20 cellular contexts compared by ENCODE assay signal in the genomic region with DNA sequence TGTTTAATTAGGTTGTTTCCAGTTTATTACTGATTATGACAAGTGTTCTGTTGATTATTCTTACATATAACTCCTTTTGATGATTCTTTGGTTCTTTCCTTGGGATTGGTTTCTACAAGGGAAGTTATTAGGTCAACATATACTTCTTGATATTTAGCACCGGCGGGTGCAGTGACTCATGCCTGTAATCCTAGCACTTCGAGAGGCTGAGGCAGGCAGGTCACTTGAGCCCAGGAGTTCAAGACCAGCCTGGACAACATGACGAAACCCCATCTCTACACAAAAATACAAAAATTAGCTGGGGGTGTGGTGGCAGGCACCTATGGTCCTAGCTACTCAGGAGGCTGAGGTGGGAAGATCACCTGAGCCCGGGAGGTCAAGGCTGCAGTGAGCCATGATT.
DNase-seq lines count a peak whose midpoint lies in the region; ATAC-seq, FAIRE-seq and TF ChIP-seq lines count a peak whose summit lies in the region.
"Had no signal": no experiment of that assay in that cellular context is flagged by ENCODE, and none has a peak within 500 bp of the region (broad histone marks: within the 10 kb centered on the region; RNA-seq: fewer than 3 reads in every experiment).

No MANE protein-coding gene starts in this region.

- DNase-seq in CD8-positive, alpha-beta memory T cell = no peak
- DNase-seq in RWPE1 (ENCODE audit: low spot score) (no peak), bronchial epithelial cell (ENCODE audit: low read depth) (peak; percentile 71), iris pigment epithelial cell (ENCODE audit: low read depth) (peak; percentile 68), Calu3 (no peak), heart left ventricle (no peak), left cardiac atrium (no peak)
- DNase-seq: BE2C; Caco-2; CD4-positive, CD25-positive, alpha-beta regulatory T cell; DMS153; NCI-H1417; NCI-H187 treated with DMSO at 0.1 percent for 48 hours; NCI-H226; NCI-H524 treated with DMSO at 0.1 percent for 48 hours; RPMI8226 had no signal

- no peaks in the 10 kb centered on the region for H3K9me3 Mint-ChIP-seq in CD8-positive, alpha-beta memory T cell
- no peaks in the 10 kb centered on the region for H3K9me3 Mint-ChIP-seq in Calu3 (ENCODE audit: low read depth, unreplicated experiment)
- H3K9me3 Mint-ChIP-seq: CD4-positive, CD25-positive, alpha-beta regulatory T cell; GM23338 had no signal

- no peak overlapping the region for H3K27ac Mint-ChIP-seq in CD8-positive, alpha-beta memory T cell
- H3K27ac Mint-ChIP-seq in Calu3 (ENCODE audit: unreplicated experiment) = no peak overlapping the region
- H3K27ac Mint-ChIP-seq: GM23338 had no signal

- H3K4me3 ChIP-seq in CD8-positive, alpha-beta memory T cell (ENCODE audit: low read length) = no peak overlapping the region
- no peak overlapping the region for H3K4me3 ChIP-seq in bronchial epithelial cell (ENCODE audit: low read depth, low read length)
- no peak overlapping the region for H3K4me3 ChIP-seq in heart left ventricle
- H3K4me3 ChIP-seq: GM12878, GM23338 had no signal

- ATAC-seq in HG03196 (IDR thresholded peaks at IDR 0.05; ENCODE audit: unreplicated experiment) (no peak), heart left ventricle (no peak), left cardiac atrium (no peak)
- ATAC-seq: GM12878, GM23338 had no signal

- H3K27ac ChIP-seq in CD8-positive, alpha-beta memory T cell (ENCODE audit: low read depth, low read length) = peak overlapping the region; percentile 38
- H3K27ac ChIP-seq in RWPE1 (peak overlapping the region; percentile 91), heart left ventricle (no peak overlapping the region)
- H3K27ac ChIP-seq: KMS-11 had no signal

- 95 to 99% (median 95%) methylated on average over 5 of the region's 5 CpGs for WGBS in heart left ventricle, 4 donors

- peaks cover 0 to 2% (median 0%) of the 10 kb centered on the region in 3 donors for H3K4me1 Mint-ChIP-seq in CD8-positive, alpha-beta memory T cell
- peaks cover 18% of the 10 kb centered on the region for H3K4me1 Mint-ChIP-seq in Calu3 (ENCODE audit: low read depth, unreplicated experiment)

- BruUV-seq in Calu3 (replicated peaks; lab: Mats Ljungman, UMichigan) = no TSS peak

- H3K4me1 ChIP-seq in CD8-positive, alpha-beta memory T cell (ENCODE audit: insufficient read depth, low read length) = no peaks in the 10 kb centered on the region
- no peaks in the 10 kb centered on the region for H3K4me1 ChIP-seq in heart left ventricle
- H3K4me1 ChIP-seq: BE2C, Caco-2 had no signal

- no peak overlapping the region for H3K4me3 Mint-ChIP-seq in CD8-positive, alpha-beta memory T cell
- H3K4me3 Mint-ChIP-seq in Calu3 (ENCODE audit: low read depth, unreplicated experiment) = no peak overlapping the region
- H3K4me3 Mint-ChIP-seq: CD4-positive, CD25-positive, alpha-beta regulatory T cell; GM23338 had no signal

- H3K27me3 Mint-ChIP-seq in CD8-positive, alpha-beta memory T cell = no peaks in the 10 kb centered on the region
- no peaks in the 10 kb centered on the region for H3K27me3 Mint-ChIP-seq in Calu3 (ENCODE audit: unreplicated experiment)

- FAIRE-seq in bronchial epithelial cell (lab: Jason Lieb, UNC) = no peak
- FAIRE-seq: GM12878 had no signal

- no peaks in the 10 kb centered on the region for H3K27me3 ChIP-seq in CD8-positive, alpha-beta memory T cell (ENCODE audit: insufficient read depth, low read length, poor library complexity, severe bottlenecking)
- H3K27me3 ChIP-seq in bronchial epithelial cell (ENCODE audit: control insufficient read depth, insufficient read depth, low read length) (no peaks in the 10 kb centered on the region), heart left ventricle (no peaks in the 10 kb centered on the region)
- H3K27me3 ChIP-seq: BE2C had no signal

- no peaks in the 10 kb centered on the region for H3K36me3 ChIP-seq in CD8-positive, alpha-beta memory T cell (ENCODE audit: insufficient read depth, low read length)
- H3K36me3 ChIP-seq in bronchial epithelial cell (ENCODE audit: control insufficient read depth, insufficient read depth, low read length) (no peaks in the 10 kb centered on the region), heart left ventricle (no peaks in the 10 kb centered on the region)
- H3K36me3 ChIP-seq: BE2C had no signal

- H3K36me3 Mint-ChIP-seq in CD8-positive, alpha-beta memory T cell = peaks cover 5 to 42% (median 16%) of the 10 kb centered on the region in 3 donors
- no peaks in the 10 kb centered on the region for H3K36me3 Mint-ChIP-seq in Calu3 (ENCODE audit: insufficient read depth, unreplicated experiment)

- no peak for TF ChIP-seq POLR2A in heart left ventricle (IDR thresholded peaks at IDR 0.05)

- POLR2A ChIA-PET in CD8-positive, alpha-beta memory T cell (lab: Charles Lee) = no interaction called here
- POLR2A ChIA-PET in RWPE1 (lab: Yijun Ruan, JAX; ENCODE audit: low non-redundant PET) = no interaction called here

- intact Hi-C loops in Calu3 (cut with micrococcal nuclease; ENCODE audit: unreplicated experiment) (no loop called here), heart left ventricle (cut with DNase I) (loop anchor here in 1 of 10 donors (10.0 kb wide), 1 partner anchor 130 kb away; no protein-coding TSS in a partner anchor), left cardiac atrium (cut with DNase I) (no loop called here)

- H3K9me3 ChIP-seq in CD8-positive, alpha-beta memory T cell (ENCODE audit: low read length) = no peaks in the 10 kb centered on the region
- no peaks in the 10 kb centered on the region for H3K9me3 ChIP-seq in heart left ventricle
- H3K9me3 ChIP-seq: BE2C, Caco-2 had no signal

- TF ChIP-seq CTCF in RWPE1 (conservative IDR thresholded peaks at IDR 0.05; ENCODE audit: low read depth) (no peak), bronchial epithelial cell (IDR thresholded peaks at IDR 0.05; ENCODE audit: insufficient read depth, low read length, severe bottlenecking) (no peak), Calu3 (IDR thresholded peaks at IDR 0.05; ENCODE audit: unreplicated experiment) (no peak), heart left ventricle (IDR thresholded peaks at IDR 0.05) (no peak)

- CTCF ChIA-PET in CD8-positive, alpha-beta memory T cell (lab: Charles Lee) = no interaction called here
- CTCF ChIA-PET in RWPE1 (lab: Yijun Ruan, JAX) = no interaction called here
- CTCF ChIA-PET in Calu3 (lab: Charles Lee) = no interaction called here

Comparison
In these comparisons a context has a peak if more than half of its experiments do, and no peak if none do; other contexts are left out.
1. DNase-seq: peak in bronchial epithelial cell (single experiment) and iris pigment epithelial cell (single experiment); none in CD8-positive, alpha-beta memory T cell (0 of 5), RWPE1 (single experiment), Calu3 (single experiment), heart left ventricle (0 of 5) and left cardiac atrium (single experiment).
2. H3K27ac ChIP-seq: peak in CD8-positive, alpha-beta memory T cell (single experiment) and RWPE1 (single experiment); none in heart left ventricle (0 of 12).